1 cellular context compared by ENCODE assay signal in genomic region chr12:7797698-7798398, GRCh38.
TF ChIP-seq lines count a peak whose summit lies in the region.

No MANE protein-coding gene starts in this region.

TF ChIP-seq in HepG2, 621 proteins besides CTCF, POLR2A, EP300 and RAD21:
- TF ChIP-seq FOSL2 (CRISPR knock-in tag; IDR thresholded peaks at IDR 0.05) (peak; percentile 32; the same call in 1 of the 2 replicates), RARA (CRISPR knock-in tag; IDR thresholded peaks at IDR 0.05) (peak; percentile 63; the same call in 1 of the 2 replicates), ATF2 (CRISPR knock-in tag; IDR thresholded peaks at IDR 0.05) (no peak), STAT5B (CRISPR knock-in tag; IDR thresholded peaks at IDR 0.05) (no peak), MYPOP (CRISPR knock-in tag; IDR thresholded peaks at IDR 0.05) (no peak), NR2F6 (IDR thresholded peaks at IDR 0.05) (peak; percentile 30; the same call in 1 of the 2 replicates), NR2F6 (CRISPR knock-in tag; IDR thresholded peaks at IDR 0.05) (0 out of 2 replicates have a peak, but pooled peaks have one; percentile 12)
